ENCODE assay signal across 8 cellular contexts in genomic region chr1:175514309-175515001, GRCh38.
DNase-seq lines count a peak whose midpoint lies in the region; ATAC-seq, FAIRE-seq and TF ChIP-seq lines count a peak whose summit lies in the region.

No MANE protein-coding gene starts in this region.

- ATAC-seq in GM19467 (IDR thresholded peaks at IDR 0.05; ENCODE audit: unreplicated experiment) (no peak), HG02588 (IDR thresholded peaks at IDR 0.05; ENCODE audit: unreplicated experiment) (no peak), GM18861 (IDR thresholded peaks at IDR 0.05; ENCODE audit: unreplicated experiment) (no peak)

- no peaks in the 10 kb centered on the region for H3K9me3 ChIP-seq in MG63
- no peaks in the 10 kb centered on the region for H3K9me3 ChIP-seq in endothelial cell of umbilical vein (replicated peaks; ENCODE audit: control insufficient read depth, insufficient read depth, low read length)

- H2AFZ ChIP-seq in endothelial cell of umbilical vein (ENCODE audit: low read depth, low read length) = peak overlapping the region; percentile 21

- H3K4me2 ChIP-seq in endothelial cell of umbilical vein (ENCODE audit: insufficient read depth, low read length) = peak overlapping the region; percentile 73

- CTCF ChIA-PET in endothelial cell of umbilical vein (lab: Charles Lee) = interaction anchor here (0.7 to 1.1 kb wide), 5 partner anchors 22 to 363 kb away, joined by 3 to 7 read pairs (median 3); no protein-coding TSS in a partner anchor

- H4K20me1 ChIP-seq in endothelial cell of umbilical vein (replicated peaks; ENCODE audit: control insufficient read depth, extremely low read depth, insufficient read depth, low read length) = no peaks in the 10 kb centered on the region

- no TSS peak for BruUV-seq in endothelial cell of umbilical vein (replicated peaks; lab: Mats Ljungman, UMichigan)

- peaks cover 61% of the 10 kb centered on the region for H3K4me1 ChIP-seq in endothelial cell of umbilical vein (ENCODE audit: control insufficient read depth, extremely low read depth, insufficient read depth, low read length)

- dilution Hi-C loops in endothelial cell of umbilical vein (cut with MboI; ENCODE audit: extremely low pct_ligation_motif_present, low sequenced_read_pairs) = no loop called here

- peaks cover 7% of the 10 kb centered on the region for H3K27me3 ChIP-seq in MG63
- H3K27me3 ChIP-seq in endothelial cell of umbilical vein (ENCODE audit: control insufficient read depth in 2 of 2, insufficient read depth in 2 of 2, low read length in 2 of 2) = no peaks in the 10 kb centered on the region

- POLR2A ChIA-PET in endothelial cell of umbilical vein (lab: Charles Lee) = interaction anchor here (1.4 kb wide), 1 partner anchor 22 kb away, joined by 3 read pairs; no protein-coding TSS in a partner anchor

- intact Hi-C loops in endothelial cell of umbilical vein (cut with micrococcal nuclease) = loop anchor here (1.0 to 10.0 kb wide), 9 partner anchors 22 to 690 kb away; partner anchors contain the start of genes COP1 and KIAA0040

- FAIRE-seq in endothelial cell of umbilical vein (lab: Jason Lieb, UNC) = peak; percentile 93

- H3K36me3 ChIP-seq in MG63 (no peaks in the 10 kb centered on the region), endothelial cell of umbilical vein (ENCODE audit: control insufficient read depth in 2 of 2, extremely low read depth in 1 of 2, insufficient read depth in 2 of 2, low read length in 2 of 2) (no peaks in the 10 kb centered on the region)

- peak; percentile 5 for DNase-seq in activated T-cell treated with anti-CD3 and anti-CD28 coated beads for 48 hours (ENCODE audit: low read depth)
- no peak for DNase-seq in activated T-cell treated with anti-CD3 and anti-CD28 coated beads, Interleukin-2, amount 50 U/mL, for 1 hour
- peak; percentile 18 for DNase-seq in MG63
- DNase-seq in endothelial cell of umbilical vein (ENCODE audit: low read depth, low spot score) = peak; percentile 94
- DNase-seq in stimulated activated CD8-positive, alpha-beta memory T cell treated with anti-CD3 and anti-CD28 coated beads, Interleukin-4, amount 100 ng/mL, for 48 hours = peak; percentile 29

- peak overlapping the region; percentile 99 for H3K27ac ChIP-seq in endothelial cell of umbilical vein (ENCODE audit: insufficient read depth, low read depth, low read length)

- H3K9me1 ChIP-seq in endothelial cell of umbilical vein (replicated peaks; ENCODE audit: control insufficient read depth, extremely low read depth, insufficient read depth, low read length) = no peaks in the 10 kb centered on the region

- H3K79me2 ChIP-seq in endothelial cell of umbilical vein (ENCODE audit: control insufficient read depth, insufficient read depth, low read length) = no peaks in the 10 kb centered on the region

- peak overlapping the region; percentile 92 for H3K9ac ChIP-seq in endothelial cell of umbilical vein (replicated peaks; ENCODE audit: extremely low read depth, insufficient read depth, low read length)

- TF ChIP-seq POLR2A in endothelial cell of umbilical vein (IDR thresholded peaks at IDR 0.05; ENCODE audit: low read depth, low read length) = peak; percentile 22

- no peak for TF ChIP-seq CTCF in endothelial cell of umbilical vein (IDR thresholded peaks at IDR 0.05; ENCODE audit: extremely low read depth in 1 of 2, insufficient read depth in 1 of 2, low read depth in 1 of 2, low read length in 2 of 2)

- no peak overlapping the region for H3K4me3 ChIP-seq in MG63
- peak overlapping the region in 1 of 3 experiments; percentile 25 for H3K4me3 ChIP-seq in endothelial cell of umbilical vein (replicated peaks in 1 of 3; ENCODE audit: insufficient read depth in 1 of 3, low read depth in 1 of 3, low read length in 3 of 3)

TF ChIP-seq in endothelial cell of umbilical vein, 7 proteins besides CTCF, POLR2A, EP300 and RAD21:
- TF ChIP-seq EZH2 (IDR thresholded peaks at IDR 0.05; ENCODE audit: borderline replicate concordance, low read depth, low read length, severe bottlenecking) = no peak
- TF ChIP-seq JUN (IDR thresholded peaks at IDR 0.05; ENCODE audit: borderline replicate concordance, insufficient read depth, insufficient read length, low read depth) = peak; percentile 78
- no peak for TF ChIP-seq FOS (IDR thresholded peaks at IDR 0.05; ENCODE audit: borderline replicate concordance, insufficient read depth, low read length)
- TF ChIP-seq POLR2AphosphoS5 (IDR thresholded peaks at IDR 0.05; ENCODE audit: insufficient read depth, low read depth, low read length) = peak; percentile 52
- peak; percentile 98 for TF ChIP-seq MYC (IDR thresholded peaks at IDR 0.05; ENCODE audit: low read depth, low read length)
- TF ChIP-seq MAX (IDR thresholded peaks at IDR 0.05; ENCODE audit: insufficient read depth, insufficient read length) = peak; percentile 69
- TF ChIP-seq GATA2 (IDR thresholded peaks at IDR 0.05; ENCODE audit: insufficient read depth, insufficient read length, low read depth, low read length) = peak; percentile 89
TF ChIP-seq in endothelial cell of umbilical vein: peak in this region for 5.
